ENCODE assay signal across 17 cellular contexts in genomic region chr12:130247634-130248237, GRCh38.
DNase-seq lines count a peak whose midpoint lies in the region; ATAC-seq, FAIRE-seq and TF ChIP-seq lines count a peak whose summit lies in the region.
"Had no signal": no experiment of that assay in that cellular context is flagged by ENCODE, and none has a peak within 500 bp of the region (broad histone marks: within the 10 kb centered on the region; RNA-seq: fewer than 3 reads in every experiment).

No MANE protein-coding gene starts in this region.

- no peak overlapping the region for H2BK20ac ChIP-seq in H1 (ENCODE audit: low read length)

- DNase-seq in GM12892 (ENCODE audit: insufficient read length): no peak
- no peak for DNase-seq in HTR-8/SVneo (ENCODE audit: insufficient read length, low spot score)
- DNase-seq in H1 (ENCODE audit: low read depth in 1 of 2, low spot score in 2 of 2): no peak
- DNase-seq in urothelium cell line (ENCODE audit: low spot score): no peak
- no peak for DNase-seq in mesenteric fat pad (ENCODE audit: low spot score)
- no peak for DNase-seq in activated gamma-delta T cell (lab: John Stamatoyannopoulos, UW)
- DNase-seq: Calu3; CD8-positive, alpha-beta T cell; DMS79 treated with DMSO at 0.1 percent for 48 hours; GF-D8; GOT3 had no signal

- FAIRE-seq in GM12892 (lab: Jason Lieb, UNC) (peak; percentile 9), HTR-8/SVneo (lab: Jason Lieb, UNC) (peak; percentile 100), H1 (lab: Jason Lieb, UNC) (no peak), urothelium cell line (lab: Jason Lieb, UNC) (peak; percentile 100)
- FAIRE-seq: GM19239 had no signal

- no peak overlapping the region for H2AFZ ChIP-seq in H1 (ENCODE audit: low read length)

- peak overlapping the region; percentile 86; the same call in 1 of the 2 replicates for H2AK5ac ChIP-seq in H1 (ENCODE audit: low read depth, low read length)

- H2BK15ac ChIP-seq in H1 (ENCODE audit: low read length): peak overlapping the region; percentile 63; the same call in 1 of the 2 replicates

- WGBS in H1 (ENCODE audit: extremely low coverage in 1 of 2, insufficient coverage in 1 of 2, insufficient read length in 1 of 2, insufficient replicate concordance in 2 of 2, low coverage in 1 of 2, low lambda C conversion rate in 2 of 2, missing lambda C conversion rate in 1 of 2), 2 experiments: 79% methylated on average over 4 of the region's 4 CpGs; no CpG with 5 or more reads in 1 of the 2 experiments

- H3K4me1 ChIP-seq in H1 (replicated peaks in 1 of 4; ENCODE audit: control insufficient read depth in 3 of 4, insufficient read depth in 4 of 4, low read length in 3 of 4): no peaks in the 10 kb centered on the region
- H3K4me1 ChIP-seq: BLaER1 treated with 17β-estradiol and CSF1 and Interleukin-3, amounts not matched to agents 10 nM and 100 nM; HAP-1 had no signal

- no peak overlapping the region for H2BK12ac ChIP-seq in H1 (ENCODE audit: low read depth, low read length)

- CTCF ChIA-PET in H1 (lab: Charles Lee; ENCODE audit: partially characterized antibody): interaction anchor here (0.9 kb wide), 1 partner anchor 216 kb away, joined by 3 read pairs; no protein-coding TSS in a partner anchor

- no peak overlapping the region for H3K27ac ChIP-seq in H1 (ENCODE audit: low read depth, low read length)
- H3K27ac ChIP-seq: BLaER1 treated with 17β-estradiol and CSF1 and Interleukin-3, amounts not matched to agents 10 nM and 100 nM; HL-60; KMS-11 had no signal

- no peak overlapping the region for H3K23ac ChIP-seq in H1 (ENCODE audit: insufficient read length)

- POLR2A ChIA-PET in H1 (lab: Charles Lee; ENCODE audit: partially characterized antibody): no interaction called here

- H4K5ac ChIP-seq in H1 (ENCODE audit: insufficient read length, low read depth, low read length): no peak overlapping the region

- no peak overlapping the region for H3K9ac ChIP-seq in H1 (replicated peaks in 1 of 4; ENCODE audit: extremely low read depth in 1 of 4, low read depth in 3 of 4, low read length in 3 of 4)
- H3K9ac ChIP-seq: BLaER1 treated with 17β-estradiol and CSF1 and Interleukin-3, amounts not matched to agents 10 nM and 100 nM; KMS-11 had no signal

- H4K91ac ChIP-seq in H1 (replicated peaks; ENCODE audit: insufficient read length, low read length): no peak overlapping the region

- H3K4me2 ChIP-seq in H1 (ENCODE audit: insufficient read depth in 1 of 2, low read depth in 2 of 2, low read length in 2 of 2): no peak overlapping the region
- H3K4me2 ChIP-seq: BLaER1 treated with 17β-estradiol and CSF1 and Interleukin-3, amounts not matched to agents 10 nM and 100 nM; KMS-11 had no signal

- H3K79me2 ChIP-seq in H1 (ENCODE audit: control insufficient read depth in 1 of 2, insufficient read depth in 2 of 2, low read length in 2 of 2): no peaks in the 10 kb centered on the region

- H2BK5ac ChIP-seq in H1 (ENCODE audit: low read depth, low read length): no peak overlapping the region

- no peak overlapping the region for H3K4ac ChIP-seq in H1 (replicated peaks; ENCODE audit: insufficient read length, low read depth, low read length)

- H3K14ac ChIP-seq in H1 (ENCODE audit: insufficient read length): no peak overlapping the region

- H4K20me1 ChIP-seq in H1 (replicated peaks in 1 of 2; ENCODE audit: control insufficient read depth in 1 of 2, insufficient read depth in 2 of 2, low read length in 2 of 2): peaks cover 0 to 4% of the 10 kb centered on the region in 2 experiments
- H4K20me1 ChIP-seq: BLaER1 treated with 17β-estradiol and CSF1 and Interleukin-3, amounts not matched to agents 10 nM and 100 nM had no signal

- no peaks in the 10 kb centered on the region for H3K79me1 ChIP-seq in H1 (ENCODE audit: low read depth, low read length)

- H3K56ac ChIP-seq in H1 (replicated peaks; ENCODE audit: insufficient read length, low read depth, low read length): peak overlapping the region; percentile 42

- no peaks in the 10 kb centered on the region for H3K36me3 ChIP-seq in H1 (ENCODE audit: control insufficient read depth in 2 of 4, insufficient read depth in 4 of 4, low read length in 3 of 4)
- H3K36me3 ChIP-seq: BLaER1 treated with 17β-estradiol and CSF1 and Interleukin-3, amounts not matched to agents 10 nM and 100 nM; HAP-1 had no signal

- H3K4me3 ChIP-seq in H1 (ENCODE audit: extremely low read depth in 1 of 4, insufficient read depth in 2 of 4, low read depth in 3 of 4, low read length in 4 of 4): no peak overlapping the region
- H3K4me3 ChIP-seq: BLaER1 treated with 17β-estradiol and CSF1 and Interleukin-3, amounts not matched to agents 10 nM and 100 nM; HAP-1 had no signal

- TF ChIP-seq POLR2A in GM12892 (IDR thresholded peaks at IDR 0.05; ENCODE audit: low read depth, low read length) (no peak), H1 (IDR thresholded peaks at IDR 0.05; ENCODE audit: control extremely low read depth in 1 of 2, low read depth in 2 of 2, low read length in 2 of 2) (no peak)

- H3K27me3 ChIP-seq in H1 (replicated peaks in 1 of 4; ENCODE audit: control insufficient read depth in 3 of 4, extremely low read depth in 1 of 4, insufficient read depth in 3 of 4, low read length in 3 of 4): peaks cover 0 to 2% (median under 1%) of the 10 kb centered on the region in 4 experiments; a peak in 2 of 7 replicates
- H3K27me3 ChIP-seq: BLaER1 treated with 17β-estradiol and CSF1 and Interleukin-3, amounts not matched to agents 10 nM and 100 nM had no signal

- no peak overlapping the region for H3K18ac ChIP-seq in H1 (ENCODE audit: extremely low read depth, low read length)

- H4K8ac ChIP-seq in H1 (ENCODE audit: extremely low read depth, insufficient read depth, low read length): no peak overlapping the region

- no peak for TF ChIP-seq CTCF in H1 (IDR thresholded peaks at IDR 0.05; ENCODE audit: control extremely low read depth in 1 of 3, insufficient read depth in 1 of 3, low read depth in 1 of 3, low read length in 3 of 3)

- TF ChIP-seq RAD21 in H1 (IDR thresholded peaks at IDR 0.05 in 1 of 2, conservative IDR thresholded peaks at IDR 0.05 in 1 of 2; ENCODE audit: low read depth in 2 of 2, low read length in 2 of 2): no peak

- H3K9me3 ChIP-seq in H1 (ENCODE audit: insufficient read depth in 2 of 2, low read depth in 1 of 2, low read length in 1 of 2): peaks cover 0 to 3% of the 10 kb centered on the region in 2 experiments; a peak in 1 of 4 replicates
- H3K9me3 ChIP-seq: BLaER1 treated with 17β-estradiol and CSF1 and Interleukin-3, amounts not matched to agents 10 nM and 100 nM; HAP-1 had no signal

- no peak for TF ChIP-seq EP300 in H1 (IDR thresholded peaks at IDR 0.05; ENCODE audit: borderline replicate concordance in 1 of 2, low read depth in 2 of 2, low read length in 2 of 2)

- ATAC-seq in GM19328 (IDR thresholded peaks at IDR 0.05; ENCODE audit: unreplicated experiment): no peak
- ATAC-seq: CD8-positive, alpha-beta T cell had no signal

- H2BK120ac ChIP-seq in H1 (replicated peaks; ENCODE audit: low read depth, low read length): no peak overlapping the region

- peaks cover 6% of the 10 kb centered on the region; the same call in 1 of the 2 replicates for H3K23me2 ChIP-seq in H1 (ENCODE audit: low read depth, low read length)

TF ChIP-seq in H1, 55 proteins besides CTCF, POLR2A, EP300 and RAD21 (continues in another document):
- TF ChIP-seq SUZ12 (IDR thresholded peaks at IDR 0.05; ENCODE audit: low read length): no peak
- TF ChIP-seq, protein P1, sequence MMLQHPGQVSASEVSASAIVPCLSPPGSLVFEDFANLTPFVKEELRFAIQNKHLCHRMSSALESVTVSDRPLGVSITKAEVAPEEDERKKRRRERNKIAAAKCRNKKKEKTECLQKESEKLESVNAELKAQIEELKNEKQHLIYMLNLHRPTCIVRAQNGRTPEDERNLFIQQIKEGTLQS (IDR thresholded peaks at IDR 0.05; ENCODE audit: insufficient read depth, low read depth, low read length): no peak
- no peak for TF ChIP-seq TAF1 (IDR thresholded peaks at IDR 0.05; ENCODE audit: low read depth, low read length)
